ENCODE assay signal across 1 cellular context in the genomic region with DNA sequence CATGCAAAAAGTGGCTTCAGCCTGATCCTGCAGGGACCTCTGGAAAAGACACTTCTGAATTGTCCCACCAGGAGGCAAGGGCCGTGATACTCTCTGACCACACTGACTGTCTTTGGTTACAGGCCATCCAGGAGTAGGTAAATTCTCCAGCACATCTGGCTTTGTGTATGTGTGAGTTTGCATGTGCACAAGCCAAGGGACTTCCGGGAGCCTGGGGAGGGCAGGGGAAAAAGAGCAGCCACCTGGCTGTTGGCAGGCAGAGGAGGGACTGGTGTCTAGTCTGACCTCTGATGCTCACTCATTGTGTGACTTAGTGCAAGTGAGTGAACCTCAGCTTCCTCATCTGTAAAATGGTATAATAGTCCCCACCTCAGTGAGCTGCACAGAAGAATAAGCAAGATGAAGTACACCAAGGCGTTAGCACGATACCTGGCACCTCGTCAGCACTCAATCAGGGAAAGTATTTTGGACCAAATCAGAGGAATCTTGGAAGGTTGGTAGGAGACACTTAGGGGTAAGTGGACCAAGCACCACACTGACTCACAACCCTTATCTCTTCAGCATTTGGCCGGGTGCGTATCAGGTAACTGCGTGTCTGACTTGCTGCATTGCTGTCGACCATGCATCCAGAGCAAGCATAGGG.
TF ChIP-seq lines count a peak whose summit lies in the region.

No MANE protein-coding gene starts in this region.

TF ChIP-seq in HepG2, 621 proteins besides CTCF, POLR2A, EP300 and RAD21:
- TF ChIP-seq ZNF629 (CRISPR knock-in tag; conservative IDR thresholded peaks at IDR 0.05): peak; percentile 46
- no peak for TF ChIP-seq ZNF878 (CRISPR knock-in tag; IDR thresholded peaks at IDR 0.05)
TF ChIP-seq in HepG2: peak in this region for 1.
